Comparison of ENCODE assay signal across 1 cellular context in the genomic region with DNA sequence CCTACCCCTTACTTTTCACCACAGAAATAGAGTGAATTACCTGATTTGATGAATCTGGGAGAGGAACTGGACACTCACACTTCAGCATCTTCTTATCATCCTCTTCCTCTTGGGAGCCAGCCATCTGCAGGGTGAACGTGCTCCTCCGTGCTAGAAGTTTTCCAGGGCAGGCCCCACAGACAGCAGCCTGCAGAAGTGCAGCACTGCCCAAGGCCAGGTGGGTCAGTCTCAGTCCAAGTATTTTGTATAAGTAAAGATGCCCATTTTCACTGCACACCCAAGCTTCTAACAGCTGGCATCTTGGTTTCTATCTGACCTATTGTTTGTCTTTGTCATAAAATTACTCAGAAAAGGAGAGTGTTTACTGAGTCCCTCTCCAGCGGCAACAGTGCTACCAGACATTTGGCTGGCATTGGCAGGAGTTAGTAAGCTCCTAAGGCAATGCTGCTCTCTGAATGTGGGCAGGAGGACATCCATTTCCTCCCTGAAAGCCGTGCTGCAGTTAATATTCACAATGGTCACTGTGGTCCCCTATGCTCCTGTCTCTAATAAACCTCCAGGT.
TF ChIP-seq lines count a peak whose summit lies in the region.

No MANE protein-coding gene starts in this region.

TF ChIP-seq in K562, 482 proteins besides CTCF, POLR2A, EP300 and RAD21 (continued from another document):
- TF ChIP-seq, protein P1, sequence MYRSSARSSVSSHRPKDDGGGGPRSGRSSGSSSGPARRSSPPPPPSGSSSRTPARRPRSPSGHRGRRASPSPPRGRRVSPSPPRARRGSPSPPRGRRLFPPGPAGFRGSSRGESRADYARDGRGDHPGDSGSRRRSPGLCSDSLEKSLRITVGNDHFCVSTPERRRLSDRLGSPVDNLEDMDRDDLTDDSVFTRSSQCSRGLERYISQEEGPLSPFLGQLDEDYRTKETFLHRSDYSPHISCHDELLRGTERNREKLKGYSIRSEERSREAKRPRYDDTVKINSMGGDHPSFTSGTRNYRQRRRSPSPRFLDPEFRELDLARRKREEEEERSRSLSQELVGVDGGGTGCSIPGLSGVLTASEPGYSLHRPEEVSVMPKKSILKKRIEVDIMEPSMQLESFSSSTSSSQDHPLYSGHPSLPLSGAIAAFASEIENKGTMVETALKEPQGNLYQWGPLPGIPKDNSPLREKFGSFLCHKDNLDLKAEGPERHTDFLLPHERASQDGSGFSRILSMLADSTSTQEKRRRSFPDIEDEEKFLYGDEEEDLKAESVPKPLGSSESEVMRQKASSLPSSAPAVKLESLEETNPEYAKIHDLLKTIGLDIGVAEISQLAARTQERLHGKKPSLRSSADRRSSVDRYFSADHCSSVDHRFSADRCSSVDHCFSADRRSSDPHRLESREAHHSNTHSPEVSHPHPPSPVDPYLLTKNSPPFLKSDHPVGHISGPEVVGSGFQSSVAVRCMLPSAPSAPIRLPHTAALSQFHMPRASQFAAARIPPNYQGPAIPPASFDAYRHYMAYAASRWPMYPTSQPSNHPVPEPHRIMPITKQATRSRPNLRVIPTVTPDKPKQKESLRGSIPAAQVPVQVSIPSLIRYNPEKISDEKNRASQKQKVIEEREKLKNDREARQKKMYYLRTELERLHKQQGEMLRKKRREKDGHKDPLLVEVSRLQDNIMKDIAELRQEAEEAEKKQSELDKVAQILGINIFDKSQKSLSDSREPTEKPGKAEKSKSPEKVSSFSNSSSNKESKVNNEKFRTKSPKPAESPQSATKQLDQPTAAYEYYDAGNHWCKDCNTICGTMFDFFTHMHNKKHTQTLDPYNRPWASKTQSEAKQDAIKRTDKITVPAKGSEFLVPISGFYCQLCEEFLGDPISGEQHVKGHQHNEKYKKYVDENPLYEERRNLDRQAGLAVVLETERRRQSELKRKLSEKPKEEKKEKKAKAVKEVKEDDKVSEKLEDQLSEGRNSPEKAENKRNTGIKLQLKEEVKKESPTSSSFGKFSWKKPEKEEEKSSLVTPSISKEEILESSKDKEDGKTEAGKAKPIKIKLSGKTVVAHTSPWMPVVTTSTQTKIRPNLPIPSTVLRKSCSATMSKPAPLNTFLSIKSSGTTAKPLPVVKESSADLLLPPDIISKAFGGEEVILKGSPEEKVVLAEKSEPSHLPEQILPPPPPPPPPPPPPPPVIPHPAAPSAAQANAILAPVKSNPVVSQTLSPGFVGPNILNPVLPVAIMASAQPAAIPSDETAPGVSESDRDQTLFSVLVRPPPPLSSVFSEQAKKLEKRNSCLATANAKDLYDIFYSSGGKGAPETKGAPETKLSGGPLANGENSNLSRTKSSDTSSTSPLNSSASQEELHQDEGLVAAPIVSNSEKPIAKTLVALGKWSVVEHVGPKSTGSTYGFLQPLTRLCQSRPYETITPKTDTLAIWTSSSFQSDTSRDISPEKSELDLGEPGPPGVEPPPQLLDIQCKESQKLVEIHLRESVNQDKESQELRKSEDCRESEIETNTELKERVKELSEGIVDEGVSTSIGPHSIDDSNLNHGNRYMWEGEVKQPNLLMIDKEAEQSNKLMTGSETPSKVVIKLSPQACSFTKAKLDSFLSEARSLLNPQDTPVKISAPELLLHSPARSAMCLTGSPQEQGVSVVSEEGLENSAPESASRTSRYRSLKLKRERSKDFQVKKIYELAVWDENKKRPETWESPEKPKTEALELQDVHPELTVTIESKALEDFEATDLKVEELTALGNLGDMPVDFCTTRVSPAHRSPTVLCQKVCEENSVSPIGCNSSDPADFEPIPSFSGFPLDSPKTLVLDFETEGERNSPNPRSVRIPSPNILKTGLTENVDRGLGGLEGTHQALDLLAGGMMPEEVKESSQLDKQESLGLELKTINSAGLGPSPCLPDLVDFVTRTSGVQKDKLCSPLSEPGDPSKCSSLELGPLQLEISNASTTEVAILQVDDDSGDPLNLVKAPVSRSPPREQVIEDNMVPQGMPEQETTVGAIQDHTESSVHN (IDR thresholded peaks at IDR 0.05; ENCODE audit: borderline replicate concordance in 1 of 2, low read depth in 1 of 2), result no peak
- TF ChIP-seq SRSF7 (optimal IDR thresholded peaks at IDR 0.05; ENCODE audit: low read depth, low read length) (no peak), ZNF445 (CRISPR knock-in tag; IDR thresholded peaks at IDR 0.05; ENCODE audit: low read depth) (no peak), ZNF431 (CRISPR knock-in tag; IDR thresholded peaks at IDR 0.05) (no peak), POLR2AphosphoS5 (IDR thresholded peaks at IDR 0.05; ENCODE audit: control insufficient read depth, insufficient read depth, low read depth, low read length) (no peak), SP2 (IDR thresholded peaks at IDR 0.05; ENCODE audit: extremely low read depth, low read depth, low read length, poor library complexity, severe bottlenecking) (no peak), ZFX (CRISPR knock-in tag; IDR thresholded peaks at IDR 0.05) (no peak), KLF16 (IDR thresholded peaks at IDR 0.05) (no peak), ETS2 (tag; IDR thresholded peaks at IDR 0.05; ENCODE audit: borderline replicate concordance, poor library complexity, severe bottlenecking) (no peak), E2F3 (CRISPR knock-in tag; IDR thresholded peaks at IDR 0.05) (no peak), ZNF133 (CRISPR knock-in tag; IDR thresholded peaks at IDR 0.05) (no peak), ZNF175 (CRISPR knock-in tag; IDR thresholded peaks at IDR 0.05; ENCODE audit: low read depth) (no peak)
- TF ChIP-seq, protein P2, sequence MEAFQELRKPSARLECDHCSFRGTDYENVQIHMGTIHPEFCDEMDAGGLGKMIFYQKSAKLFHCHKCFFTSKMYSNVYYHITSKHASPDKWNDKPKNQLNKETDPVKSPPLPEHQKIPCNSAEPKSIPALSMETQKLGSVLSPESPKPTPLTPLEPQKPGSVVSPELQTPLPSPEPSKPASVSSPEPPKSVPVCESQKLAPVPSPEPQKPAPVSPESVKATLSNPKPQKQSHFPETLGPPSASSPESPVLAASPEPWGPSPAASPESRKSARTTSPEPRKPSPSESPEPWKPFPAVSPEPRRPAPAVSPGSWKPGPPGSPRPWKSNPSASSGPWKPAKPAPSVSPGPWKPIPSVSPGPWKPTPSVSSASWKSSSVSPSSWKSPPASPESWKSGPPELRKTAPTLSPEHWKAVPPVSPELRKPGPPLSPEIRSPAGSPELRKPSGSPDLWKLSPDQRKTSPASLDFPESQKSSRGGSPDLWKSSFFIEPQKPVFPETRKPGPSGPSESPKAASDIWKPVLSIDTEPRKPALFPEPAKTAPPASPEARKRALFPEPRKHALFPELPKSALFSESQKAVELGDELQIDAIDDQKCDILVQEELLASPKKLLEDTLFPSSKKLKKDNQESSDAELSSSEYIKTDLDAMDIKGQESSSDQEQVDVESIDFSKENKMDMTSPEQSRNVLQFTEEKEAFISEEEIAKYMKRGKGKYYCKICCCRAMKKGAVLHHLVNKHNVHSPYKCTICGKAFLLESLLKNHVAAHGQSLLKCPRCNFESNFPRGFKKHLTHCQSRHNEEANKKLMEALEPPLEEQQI (IDR thresholded peaks at IDR 0.05), result no peak
- TF ChIP-seq, protein P3, sequence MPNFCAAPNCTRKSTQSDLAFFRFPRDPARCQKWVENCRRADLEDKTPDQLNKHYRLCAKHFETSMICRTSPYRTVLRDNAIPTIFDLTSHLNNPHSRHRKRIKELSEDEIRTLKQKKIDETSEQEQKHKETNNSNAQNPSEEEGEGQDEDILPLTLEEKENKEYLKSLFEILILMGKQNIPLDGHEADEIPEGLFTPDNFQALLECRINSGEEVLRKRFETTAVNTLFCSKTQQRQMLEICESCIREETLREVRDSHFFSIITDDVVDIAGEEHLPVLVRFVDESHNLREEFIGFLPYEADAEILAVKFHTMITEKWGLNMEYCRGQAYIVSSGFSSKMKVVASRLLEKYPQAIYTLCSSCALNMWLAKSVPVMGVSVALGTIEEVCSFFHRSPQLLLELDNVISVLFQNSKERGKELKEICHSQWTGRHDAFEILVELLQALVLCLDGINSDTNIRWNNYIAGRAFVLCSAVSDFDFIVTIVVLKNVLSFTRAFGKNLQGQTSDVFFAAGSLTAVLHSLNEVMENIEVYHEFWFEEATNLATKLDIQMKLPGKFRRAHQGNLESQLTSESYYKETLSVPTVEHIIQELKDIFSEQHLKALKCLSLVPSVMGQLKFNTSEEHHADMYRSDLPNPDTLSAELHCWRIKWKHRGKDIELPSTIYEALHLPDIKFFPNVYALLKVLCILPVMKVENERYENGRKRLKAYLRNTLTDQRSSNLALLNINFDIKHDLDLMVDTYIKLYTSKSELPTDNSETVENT (CRISPR knock-in tag; IDR thresholded peaks at IDR 0.05), result no peak
- TF ChIP-seq, protein P4, sequence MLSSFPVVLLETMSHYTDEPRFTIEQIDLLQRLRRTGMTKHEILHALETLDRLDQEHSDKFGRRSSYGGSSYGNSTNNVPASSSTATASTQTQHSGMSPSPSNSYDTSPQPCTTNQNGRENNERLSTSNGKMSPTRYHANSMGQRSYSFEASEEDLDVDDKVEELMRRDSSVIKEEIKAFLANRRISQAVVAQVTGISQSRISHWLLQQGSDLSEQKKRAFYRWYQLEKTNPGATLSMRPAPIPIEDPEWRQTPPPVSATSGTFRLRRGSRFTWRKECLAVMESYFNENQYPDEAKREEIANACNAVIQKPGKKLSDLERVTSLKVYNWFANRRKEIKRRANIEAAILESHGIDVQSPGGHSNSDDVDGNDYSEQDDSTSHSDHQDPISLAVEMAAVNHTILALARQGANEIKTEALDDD (IDR thresholded peaks at IDR 0.05), result no peak
- TF ChIP-seq, protein P5, sequence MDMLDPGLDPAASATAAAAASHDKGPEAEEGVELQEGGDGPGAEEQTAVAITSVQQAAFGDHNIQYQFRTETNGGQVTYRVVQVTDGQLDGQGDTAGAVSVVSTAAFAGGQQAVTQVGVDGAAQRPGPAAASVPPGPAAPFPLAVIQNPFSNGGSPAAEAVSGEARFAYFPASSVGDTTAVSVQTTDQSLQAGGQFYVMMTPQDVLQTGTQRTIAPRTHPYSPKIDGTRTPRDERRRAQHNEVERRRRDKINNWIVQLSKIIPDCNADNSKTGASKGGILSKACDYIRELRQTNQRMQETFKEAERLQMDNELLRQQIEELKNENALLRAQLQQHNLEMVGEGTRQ (CRISPR knock-in tag; IDR thresholded peaks at IDR 0.05), result no peak
